In the genomic region with DNA sequence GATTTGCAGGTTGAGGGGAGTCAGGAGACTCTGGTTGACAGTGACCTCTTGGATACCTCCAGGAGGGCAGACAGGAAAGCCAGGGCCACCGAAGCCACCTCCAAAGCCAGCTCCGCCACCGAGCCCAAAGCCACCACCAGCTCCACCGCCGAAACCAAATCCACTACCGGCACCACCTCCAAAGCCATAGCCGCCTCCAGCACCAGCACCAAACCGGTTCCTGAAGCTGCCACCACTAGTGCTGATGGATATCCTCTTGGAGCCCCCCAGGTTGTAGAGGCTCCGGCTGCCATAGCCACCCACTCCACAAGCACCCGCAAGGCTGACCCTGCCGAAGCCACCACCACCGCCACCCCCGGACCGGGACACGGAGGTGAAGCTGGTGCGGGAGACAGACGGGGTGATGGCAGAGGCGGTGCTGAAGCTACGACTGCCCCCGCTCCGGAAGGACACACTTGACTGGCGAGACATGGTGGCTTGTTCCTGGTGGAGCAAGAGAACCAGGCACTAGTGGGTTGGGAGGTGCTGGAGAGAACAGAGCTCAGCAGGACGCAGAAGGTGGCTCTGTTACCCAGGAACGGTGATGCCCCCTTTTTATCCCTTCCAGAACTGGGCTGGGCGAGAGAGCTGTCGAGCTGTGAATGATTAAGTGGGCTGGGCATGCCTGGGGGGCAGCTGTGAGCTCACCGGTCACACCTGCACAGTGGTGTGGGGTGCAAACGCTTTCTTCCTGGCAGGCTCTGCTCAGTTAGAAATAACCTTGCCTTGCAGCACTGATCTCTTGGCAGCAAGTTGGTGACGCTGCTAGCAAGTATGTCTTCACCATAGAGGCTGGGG, we compare ENCODE assay signal across 22 cellular contexts. TPM values are rescaled to one million over a fixed set of nuclear protein-coding genes. Genes with fewer than 3 reads are reported as not detected.
DNase-seq lines count a peak whose midpoint lies in the region; ATAC-seq and TF ChIP-seq lines count a peak whose summit lies in the region.
"Had no signal": no experiment of that assay in that cellular context is flagged by ENCODE, and none has a peak within 500 bp of the region (broad histone marks: within the 10 kb centered on the region; RNA-seq: fewer than 3 reads in every experiment).

A gene (minus strand): TSS at position 569 of the 837 bp plus-strand sequence. CDS start 98 bp downstream, at position 471.

- TF ChIP-seq CTCF in right atrium auricular region (IDR thresholded peaks at IDR 0.05), result no peak
- TF ChIP-seq CTCF in heart left ventricle (IDR thresholded peaks at IDR 0.05), result no peak
- TF ChIP-seq CTCF in endothelial cell (IDR thresholded peaks at IDR 0.05; ENCODE audit: unreplicated experiment), result no peak

- no peaks in the 10 kb centered on the region for H3K27me3 Mint-ChIP-seq in endothelial cell (ENCODE audit: unreplicated experiment)
- H3K27me3 Mint-ChIP-seq: activated B cell treated with CpG ODN at 0.5 μM for 24 hours had no signal

- H3K27ac Mint-ChIP-seq in endothelial cell (ENCODE audit: unreplicated experiment), result no peak within 1 kb of the TSS
- H3K27ac Mint-ChIP-seq: activated B cell treated with CpG ODN at 0.5 μM for 24 hours; activated naive CD4-positive, alpha-beta T cell treated with anti-CD3 and anti-CD28 coated beads, Interleukin-2, amount 10 ng/mL, durations not matched to agents 7 days and 5 days had no signal

- TF ChIP-seq POLR2A in heart left ventricle (IDR thresholded peaks at IDR 0.05), result no peak

- no peaks in the 10 kb centered on the region for H3K4me1 Mint-ChIP-seq in endothelial cell (ENCODE audit: unreplicated experiment)
- H3K4me1 Mint-ChIP-seq: activated B cell treated with CpG ODN at 0.5 μM for 24 hours; activated naive CD4-positive, alpha-beta T cell treated with anti-CD3 and anti-CD28 coated beads, Interleukin-2, amount 10 ng/mL, durations not matched to agents 7 days and 5 days; CD8-positive, alpha-beta memory T cell had no signal

- H3K4me1 ChIP-seq in right atrium auricular region (no peaks in the 10 kb centered on the region), heart left ventricle (no peaks in the 10 kb centered on the region), neuronal stem cell (ENCODE audit: control insufficient read depth in 2 of 2, insufficient read depth in 1 of 2, low read depth in 1 of 2, low read length in 2 of 2) (peaks cover 0 to 8% of the 10 kb centered on the region in 2 donors)
- H3K4me1 ChIP-seq: lower lobe of right lung had no signal

- intact Hi-C loops in heart left ventricle (cut with DNase I), result loop anchor here in 1 of 10 donors (10.0 kb wide), 1 partner anchor 365 kb away; no protein-coding TSS in a partner anchor

- no peak within 1 kb of the TSS for H2AFZ ChIP-seq in neuronal stem cell (ENCODE audit: low read length)
- H2AFZ ChIP-seq: GM23248 had no signal

- H2BK12ac ChIP-seq in neuronal stem cell (ENCODE audit: low read length), result peak within 1 kb of the TSS; percentile 12

- no peaks in the 10 kb centered on the region for H3K79me1 ChIP-seq in neuronal stem cell (ENCODE audit: low read depth, low read length)

- H3K18ac ChIP-seq in neuronal stem cell (ENCODE audit: low read length), result no peak within 1 kb of the TSS

- H2BK15ac ChIP-seq in neuronal stem cell (ENCODE audit: low read length), result no peak within 1 kb of the TSS

- ATAC-seq in heart left ventricle (no peak), HG03025 (IDR thresholded peaks at IDR 0.05; ENCODE audit: low FRiP score, unreplicated experiment) (no peak)
- ATAC-seq: GM12878, lower lobe of right lung had no signal

- 83 to 86% (median 84%) methylated on average over 24 to 29 of the region's 29 CpGs for WGBS in heart left ventricle, 4 donors
- WGBS in neuronal stem cell (ENCODE audit: extremely low coverage in 2 of 2, insufficient read length in 2 of 2, insufficient replicate concordance in 1 of 2), 2 donors, result no CpG with 5 or more reads among the region's 29 CpGs

- no peak within 1 kb of the TSS for H3K23ac ChIP-seq in neuronal stem cell (ENCODE audit: low read depth, low read length, poor library complexity)

- H3K4ac ChIP-seq in neuronal stem cell (ENCODE audit: low read length), result no peak within 1 kb of the TSS

- no peaks in the 10 kb centered on the region for H3K9me3 ChIP-seq in right atrium auricular region
- no peaks in the 10 kb centered on the region for H3K9me3 ChIP-seq in heart left ventricle
- H3K9me3 ChIP-seq in neuronal stem cell (replicated peaks in 1 of 2; ENCODE audit: control insufficient read depth in 2 of 2, insufficient read depth in 1 of 2, low read depth in 1 of 2, low read length in 2 of 2), result no peaks in the 10 kb centered on the region
- H3K9me3 ChIP-seq: lower lobe of right lung had no signal

- H3K36me3 ChIP-seq in right atrium auricular region, result no peaks in the 10 kb centered on the region
- H3K36me3 ChIP-seq in heart left ventricle, result no peaks in the 10 kb centered on the region
- no peaks in the 10 kb centered on the region for H3K36me3 ChIP-seq in neuronal stem cell (replicated peaks in 1 of 2; ENCODE audit: control insufficient read depth in 2 of 2, insufficient read depth in 2 of 2, low read length in 2 of 2)
- H3K36me3 ChIP-seq: lower lobe of right lung had no signal

- H3K4me2 ChIP-seq in neuronal stem cell (ENCODE audit: insufficient read depth, low read length, poor library complexity, severe bottlenecking), result no peak within 1 kb of the TSS

- no peak within 1 kb of the TSS for H3K4me3 Mint-ChIP-seq in endothelial cell (ENCODE audit: unreplicated experiment)
- H3K4me3 Mint-ChIP-seq: activated B cell treated with CpG ODN at 0.5 μM for 24 hours; activated naive CD4-positive, alpha-beta T cell treated with anti-CD3 and anti-CD28 coated beads, Interleukin-2, amount 10 ng/mL, durations not matched to agents 7 days and 5 days; CD8-positive, alpha-beta memory T cell; nephron progenitor cell had no signal

- H2AK5ac ChIP-seq in neuronal stem cell (ENCODE audit: low read depth, low read length), result peak within 1 kb of the TSS; percentile 56

- no peak within 1 kb of the TSS for H3K9ac ChIP-seq in neuronal stem cell (ENCODE audit: low read depth, low read length, poor library complexity)
- H3K9ac ChIP-seq: GM23248 had no signal

- H3K27me3 ChIP-seq in right atrium auricular region, result no peaks in the 10 kb centered on the region
- no peaks in the 10 kb centered on the region for H3K27me3 ChIP-seq in heart left ventricle
- peaks cover 0 to 7% (median 0%) of the 10 kb centered on the region in 3 experiments for H3K27me3 ChIP-seq in neuronal stem cell (ENCODE audit: control insufficient read depth in 3 of 3, insufficient read depth in 3 of 3, low read depth in 1 of 3, low read length in 3 of 3)

- no peak within 1 kb of the TSS for H2BK5ac ChIP-seq in neuronal stem cell (ENCODE audit: low read length)

- H2BK120ac ChIP-seq in neuronal stem cell (ENCODE audit: low read depth, low read length), result no peak within 1 kb of the TSS

- H3K27ac ChIP-seq in right atrium auricular region, result no peak within 1 kb of the TSS
- no peak within 1 kb of the TSS for H3K27ac ChIP-seq in heart left ventricle
- H3K27ac ChIP-seq in neuronal stem cell (replicated peaks; ENCODE audit: low read length), result no peak within 1 kb of the TSS
- H3K27ac ChIP-seq: GM23248, lower lobe of right lung had no signal

- DNase-seq in right atrium auricular region (ENCODE audit: low spot score) (peak; percentile 44), heart left ventricle (no peak), endothelial cell (ENCODE audit: low spot score) (peak; percentile 1), neuronal stem cell (ENCODE audit: low spot score) (no peak), dermis blood vessel endothelial cell (no peak), NCI-H2029 treated with DMSO at 0.1 percent for 48 hours (lab: John Stamatoyannopoulos, UW) (no peak), KG1 (lab: John Stamatoyannopoulos, UW) (no peak)
- DNase-seq: activated B cell treated with CpG ODN at 0.5 μM for 24 hours; activated naive CD4-positive, alpha-beta T cell treated with anti-CD3 and anti-CD28 coated beads, Interleukin-2, amount 10 ng/mL, durations not matched to agents 7 days and 5 days; CD8-positive, alpha-beta memory T cell; effector CD4-positive, alpha-beta T cell; GM23248; lower lobe of right lung; NCI-H2081; NCI-H748 treated with DMSO at 0.1 percent for 48 hours; nephron progenitor cell; RPMI8226 had no signal

- no peak within 1 kb of the TSS for H4K8ac ChIP-seq in neuronal stem cell (ENCODE audit: low read depth, low read length)

- no peaks in the 10 kb centered on the region for H3K36me3 Mint-ChIP-seq in endothelial cell (ENCODE audit: low read depth, unreplicated experiment)
- H3K36me3 Mint-ChIP-seq: activated naive CD4-positive, alpha-beta T cell treated with anti-CD3 and anti-CD28 coated beads, Interleukin-2, amount 10 ng/mL, durations not matched to agents 7 days and 5 days; CD8-positive, alpha-beta memory T cell had no signal

- no peaks in the 10 kb centered on the region for H3K9me3 Mint-ChIP-seq in endothelial cell (ENCODE audit: unreplicated experiment)
- H3K9me3 Mint-ChIP-seq: activated B cell treated with CpG ODN at 0.5 μM for 24 hours; activated naive CD4-positive, alpha-beta T cell treated with anti-CD3 and anti-CD28 coated beads, Interleukin-2, amount 10 ng/mL, durations not matched to agents 7 days and 5 days; CD8-positive, alpha-beta memory T cell; nephron progenitor cell had no signal

- peak within 1 kb of the TSS; percentile 23 for H3K14ac ChIP-seq in neuronal stem cell (ENCODE audit: low read length)

- no peak within 1 kb of the TSS for H3K4me3 ChIP-seq in right atrium auricular region
- H3K4me3 ChIP-seq in heart left ventricle, result no peak within 1 kb of the TSS
- H3K4me3 ChIP-seq in neuronal stem cell (ENCODE audit: low read length in 2 of 2), result no peak within 1 kb of the TSS
- H3K4me3 ChIP-seq: GM12878, GM23248, lower lobe of right lung had no signal

- H4K91ac ChIP-seq in neuronal stem cell (ENCODE audit: low read depth, low read length, poor library complexity), result no peak within 1 kb of the TSS

RNA-seq across cellular contexts. Expression of the gene that starts here (rescaled TPM):
- 10 to 100 TPM in 1 of 2 donors, 1 to 10 TPM in 1; 1.4 to 12.1 TPM for total RNA-seq in right atrium auricular region
- 1 to 10 TPM in 1 of 9 donors, not detected in 8; 3.4 TPM for total RNA-seq in heart left ventricle
- polyA plus RNA-seq in heart left ventricle, result under 1 TPM in 1 of 2 donors, not detected in 1; 0.40 TPM
- total RNA-seq in endothelial cell (ENCODE audit: unreplicated experiment), result not detected
- polyA plus RNA-seq in neuronal stem cell (2013, experiment 1 of 2), result not detected
- polyA plus RNA-seq in neuronal stem cell (2013, experiment 2 of 2), result not detected
- total RNA-seq in dermis blood vessel endothelial cell, result 0.42 and 2.7 TPM in 2 replicates
- total RNA-seq: activated B cell treated with CpG ODN at 0.5 μM for 24 hours; CD8-positive, alpha-beta memory T cell; GM12878; GM23248; M059J; T-helper 1 cell treated with Interleukin-12 subunit alpha and Interleukin-12 subunit beta and Interleukin-4 antibody, amounts not matched to agents 30 ng/mL and 1 ng/mL, for 36 hours had no signal
- polyA plus RNA-seq: AG04450; CD8-positive, alpha-beta memory T cell; GM23248 had no signal

Comparison
In these comparisons a context has a peak if more than half of its experiments do, and no peak if none do; other contexts are left out.
1. Peak in DNase-seq in endothelial cell; RNA of the gene not detected or under 1 TPM.